Comparison of ENCODE assay signal across 32 cellular contexts in the genomic region with DNA sequence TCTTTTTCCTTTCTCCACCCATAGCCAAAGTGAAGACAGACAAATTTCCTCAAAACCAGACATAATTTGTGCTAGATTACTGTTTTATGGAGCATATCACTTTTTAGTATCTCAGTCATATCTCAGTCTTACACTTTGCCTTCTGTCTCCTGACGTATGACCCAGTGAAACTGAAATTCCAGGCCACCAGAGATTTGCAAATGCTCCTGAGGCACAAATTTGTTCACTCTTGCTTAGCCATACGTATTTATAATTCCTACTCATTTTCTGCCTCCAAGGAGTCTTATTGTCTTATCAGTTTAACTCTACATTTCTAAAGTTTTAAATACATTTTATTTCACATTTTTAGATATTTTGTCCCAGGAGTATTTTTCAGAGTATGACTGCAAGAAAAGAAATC. TPM values are rescaled to one million over a fixed set of nuclear protein-coding genes. Genes with fewer than 3 reads are reported as not detected.
"Had no signal": no experiment of that assay in that cellular context is flagged by ENCODE, and none has a peak within 500 bp of the region (broad histone marks: within the 10 kb centered on the region; RNA-seq: fewer than 3 reads in every experiment).

No MANE protein-coding gene starts in this region.

- H2AFZ ChIP-seq: neural progenitor cell, parathyroid adenoma had no signal

- DNase-seq: natural killer cell; occipital lobe; ovary; posterior cingulate gyrus; psoas muscle; right cardiac atrium; right lobe of liver; sigmoid colon; small intestine; stimulated activated CD4-positive, alpha-beta T cell treated with anti-CD3 and anti-CD28 coated beads, Interleukin-15, amount 100 ng/mL, for 24 hours; stimulated activated CD4-positive, alpha-beta T cell treated with anti-CD3 and anti-CD28 coated beads, Interleukin-2, amount 100 ng/mL, for 24 hours; stimulated activated CD4-positive, alpha-beta T cell treated with anti-CD3 and anti-CD28 coated beads, Interleukin-2, amount 100 ng/mL, for 48 hours; stimulated activated CD4-positive, alpha-beta T cell treated with anti-CD3 and anti-CD28 coated beads, Interleukin-4, amount 100 ng/mL, for 24 hours; stimulated activated naive B cell treated with anti-CD40 and anti-IgM and Interleukin-4, amounts not matched to agents 10 μg/mL and 1 μg/mL and 100 μg/mL, for 72 hours; stimulated activated naive CD4-positive, alpha-beta T cell treated with Interleukin-2 at 50 U/mL for 16 hours; substantia nigra; testis; tibial artery; transverse colon; upper lobe of left lung had no signal

- H3K27ac Mint-ChIP-seq: natural killer cell; nephron; neural progenitor cell; progenitor cell of endocrine pancreas; stimulated activated effector memory CD8-positive, alpha-beta T cell treated with anti-CD3 and anti-CD28 coated beads, Interleukin-12 subunit alpha, Interleukin-12 subunit beta, amount 100 ng/mL, for 72 hours; stimulated activated naive B cell treated with anti-CD40 and anti-IgM and Interleukin-4, amounts not matched to agents 10 μg/mL and 1 μg/mL and 100 μg/mL, for 72 hours; stimulated activated naive CD8-positive, alpha-beta T cell treated with anti-CD3 and anti-CD28 coated beads, Interleukin-15, Interleukin-2, amounts not matched to agents 100 ng/mL and 50 ng/mL, for 24 hours had no signal

- H3K9me3 ChIP-seq: ovary, psoas muscle, right lobe of liver, sigmoid colon, suprapubic skin, testis, tibial artery, transverse colon, upper lobe of left lung, vagina had no signal

- H3K4me1 ChIP-seq: neural progenitor cell, parathyroid adenoma, psoas muscle, right lobe of liver, sigmoid colon, suprapubic skin, testis, tibial artery, transverse colon, upper lobe of left lung, vagina had no signal

- H3K4me2 ChIP-seq: neural progenitor cell had no signal

- ATAC-seq: natural killer cell; psoas muscle; right cardiac atrium; right lobe of liver; stimulated activated effector memory CD8-positive, alpha-beta T cell treated with anti-CD3 and anti-CD28 coated beads, Interleukin-12 subunit alpha, Interleukin-12 subunit beta, amount 100 ng/mL, for 72 hours; stimulated activated naive B cell treated with anti-CD40 and anti-IgM and Interleukin-4, amounts not matched to agents 10 μg/mL and 1 μg/mL and 100 μg/mL, for 72 hours had no signal

- H3K36me3 Mint-ChIP-seq: natural killer cell, neural progenitor cell had no signal

- FAIRE-seq: small intestine, urothelium cell line had no signal

- H3K9ac ChIP-seq: neural progenitor cell, parathyroid adenoma had no signal

- H3K4me1 Mint-ChIP-seq: nephron, neural progenitor cell had no signal

- H3K27me3 ChIP-seq: neural progenitor cell, ovary, right lobe of liver, sigmoid colon, suprapubic skin, testis, transverse colon, upper lobe of left lung, vagina had no signal

- H3K4me3 ChIP-seq: neural progenitor cell, ovary, psoas muscle, right lobe of liver, sigmoid colon, suprapubic skin, testis, tibial artery, transverse colon, upper lobe of left lung, vagina had no signal

- H3K27me3 Mint-ChIP-seq: progenitor cell of endocrine pancreas; stimulated activated naive B cell treated with anti-CD40 and anti-IgM and Interleukin-4, amounts not matched to agents 10 μg/mL and 1 μg/mL and 100 μg/mL, for 72 hours; stimulated activated naive CD8-positive, alpha-beta T cell treated with anti-CD3 and anti-CD28 coated beads, Interleukin-15, Interleukin-2, amounts not matched to agents 100 ng/mL and 50 ng/mL, for 24 hours had no signal

- H3K27ac ChIP-seq: neural progenitor cell, ovary, parathyroid adenoma, psoas muscle, right lobe of liver, sigmoid colon, suprapubic skin, testis, tibial artery, transverse colon, upper lobe of left lung, vagina had no signal

- H3K4me3 Mint-ChIP-seq: natural killer cell; nephron; neural progenitor cell; stimulated activated effector memory CD8-positive, alpha-beta T cell treated with anti-CD3 and anti-CD28 coated beads, Interleukin-12 subunit alpha, Interleukin-12 subunit beta, amount 100 ng/mL, for 72 hours; stimulated activated naive B cell treated with anti-CD40 and anti-IgM and Interleukin-4, amounts not matched to agents 10 μg/mL and 1 μg/mL and 100 μg/mL, for 72 hours; stimulated activated naive CD8-positive, alpha-beta T cell treated with anti-CD3 and anti-CD28 coated beads, Interleukin-15, Interleukin-2, amounts not matched to agents 100 ng/mL and 50 ng/mL, for 24 hours had no signal

- H3K79me2 ChIP-seq: parathyroid adenoma had no signal

- H3K36me3 ChIP-seq: neural progenitor cell, ovary, right lobe of liver, sigmoid colon, suprapubic skin, tibial artery, transverse colon, upper lobe of left lung, vagina had no signal

RNA-seq across cellular contexts. Expression of a gene that starts 10.0 kb away (rescaled TPM):
- total RNA-seq: osteoblast, progenitor cell of endocrine pancreas, renal cortical epithelial cell, suprapubic skin, testis, vagina had no signal
- polyA plus RNA-seq: neural cell had no signal
